ENCODE assay signal across 8 cellular contexts in genomic region chr5:79416499-79416898, GRCh38.
A peak's percentile ranks its signal among the peaks of the same experiment; 100 is the strongest.
DNase-seq lines count a peak whose midpoint lies in the region; ATAC-seq and TF ChIP-seq lines count a peak whose summit lies in the region.

No MANE protein-coding gene starts in this region.

- H3K27ac ChIP-seq in prostate gland: no peak overlapping the region

- H3K36me3 ChIP-seq in prostate gland: no peaks in the 10 kb centered on the region

- WGBS in prostate gland: 81% methylated on average over 2 of the region's 2 CpGs

- no peaks in the 10 kb centered on the region for H3K27me3 ChIP-seq in prostate gland (replicated peaks; ENCODE audit: insufficient read depth)

- no peak for TF ChIP-seq POLR2A in prostate gland (IDR thresholded peaks at IDR 0.05)

- no peak overlapping the region for H3K4me3 ChIP-seq in fibroblast of mammary gland (ENCODE audit: control insufficient read depth, low read depth, low read length)
- H3K4me3 ChIP-seq in prostate gland: no peak overlapping the region

- DNase-seq in GM03348 (ENCODE audit: low spot score): peak; percentile 4
- peak; percentile 8 for DNase-seq in fibroblast of mammary gland (ENCODE audit: low read depth)
- no peak for DNase-seq in mesenteric fat pad (ENCODE audit: low spot score)
- no peak for DNase-seq in NCI-H1930 (lab: John Stamatoyannopoulos, UW)
- DNase-seq in A172 (ENCODE audit: low spot score): no peak
- no peak for DNase-seq in prostate gland (ENCODE audit: low spot score)

- TF ChIP-seq CTCF in fibroblast of mammary gland (conservative IDR thresholded peaks at IDR 0.05; ENCODE audit: control insufficient read depth, insufficient read depth, low read depth, low read length) (no peak), prostate gland (IDR thresholded peaks at IDR 0.05) (no peak)

- peak; percentile 82 for ATAC-seq in GM21381 (IDR thresholded peaks at IDR 0.05; ENCODE audit: unreplicated experiment)
- ATAC-seq in HG03442 (IDR thresholded peaks at IDR 0.05; ENCODE audit: unreplicated experiment): peak; percentile 74

- H3K9me3 ChIP-seq in prostate gland: no peaks in the 10 kb centered on the region

- H3K4me1 ChIP-seq in prostate gland (replicated peaks): no peaks in the 10 kb centered on the region

- intact Hi-C loops in prostate gland (cut with DNase I): no loop called here

Comparison
In these comparisons a context has a peak if more than half of its experiments do, and no peak if none do; other contexts are left out.
1. DNase-seq: peak in GM03348 (single experiment) and fibroblast of mammary gland (single experiment); none in mesenteric fat pad (single experiment), NCI-H1930 (0 of 2), A172 (single experiment) and prostate gland (single experiment).